ENCODE assay signal across 2 cellular contexts in genomic region chr6:26217714-26218075, GRCh38.
TF ChIP-seq lines count a peak whose summit lies in the region.

No MANE protein-coding gene starts in this region.

TF ChIP-seq in IMR-90, 13 proteins besides CTCF, POLR2A, EP300 and RAD21:
- TF ChIP-seq MXI1 (IDR thresholded peaks at IDR 0.05; ENCODE audit: borderline replicate concordance, low read depth, low read length) (peak; percentile 62), RFX5 (IDR thresholded peaks at IDR 0.05; ENCODE audit: low read depth, low read length) (no peak)

TF ChIP-seq in GM12878, 131 proteins besides CTCF, POLR2A, EP300 and RAD21:
- TF ChIP-seq SP1 (IDR thresholded peaks at IDR 0.05; ENCODE audit: low read depth, low read length) (no peak), MXI1 (IDR thresholded peaks at IDR 0.05; ENCODE audit: low read depth, low read length) (peak; percentile 65; the same call in 1 of the 2 replicates), BACH1 (IDR thresholded peaks at IDR 0.05; ENCODE audit: borderline replicate concordance) (0 out of 2 replicates have a peak, but pooled peaks have one; percentile 28), HDAC2 (IDR thresholded peaks at IDR 0.05) (no peak), PRDM15 (CRISPR knock-in tag; IDR thresholded peaks at IDR 0.05) (0 out of 2 replicates have a peak, but pooled peaks have one; percentile 62), YY1 (IDR thresholded peaks at IDR 0.05; ENCODE audit: low read depth, low read length) (0 out of 2 replicates have a peak, but pooled peaks have one; percentile 1), ZBTB4 (CRISPR knock-in tag; IDR thresholded peaks at IDR 0.05) (peak; percentile 79; the same call in 1 of the 2 replicates), NKRF (conservative IDR thresholded peaks at IDR 0.05) (peak; percentile 95), E2F4 (IDR thresholded peaks at IDR 0.05; ENCODE audit: low read depth, low read length) (peak; percentile 90)
